14 cellular contexts compared by ENCODE assay signal in the genomic region with DNA sequence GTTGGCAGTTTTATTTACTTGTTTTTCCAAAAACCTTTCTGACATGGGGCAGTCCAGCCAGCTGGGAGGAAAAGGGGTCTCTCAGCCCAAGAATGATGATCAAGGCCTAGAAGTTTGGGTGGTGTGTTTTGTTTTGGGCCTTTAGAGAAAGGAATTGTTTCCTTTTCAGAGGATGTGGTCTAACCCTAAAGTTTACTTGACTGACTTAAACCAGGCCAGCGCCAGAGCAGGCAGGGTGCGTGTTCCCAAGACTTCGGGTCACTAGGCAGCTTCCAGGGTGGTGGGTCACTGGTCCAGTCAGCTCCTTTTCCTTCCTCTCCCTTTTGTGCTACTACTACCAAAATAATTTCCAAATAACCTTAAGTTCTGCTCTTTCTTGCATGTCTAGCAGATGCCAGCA. TPM values are rescaled to one million over a fixed set of nuclear protein-coding genes. Genes with fewer than 3 reads are reported as not detected.
DNase-seq lines count a peak whose midpoint lies in the region; ATAC-seq and TF ChIP-seq lines count a peak whose summit lies in the region.
"Had no signal": no experiment of that assay in that cellular context is flagged by ENCODE, and none has a peak within 500 bp of the region (broad histone marks: within the 10 kb centered on the region; RNA-seq: fewer than 3 reads in every experiment).

No MANE protein-coding gene starts in this region.

- POLR2A ChIA-PET in naive thymus-derived CD4-positive, alpha-beta T cell (lab: Charles Lee): interaction anchor here (0.6 to 1.1 kb wide), 3 partner anchors 65 to 302 kb away, joined by 3 to 4 read pairs (median 3); no protein-coding TSS in a partner anchor

- H3K4me1 ChIP-seq in mammary epithelial cell (ENCODE audit: insufficient read depth, low read length) (peaks cover 40% of the 10 kb centered on the region), vagina (peaks cover 72% of the 10 kb centered on the region)
- H3K4me1 ChIP-seq in naive thymus-derived CD4-positive, alpha-beta T cell (ENCODE audit: control insufficient read depth in 2 of 2, insufficient read depth in 2 of 2, low read length in 2 of 2): peaks cover 9 to 35% of the 10 kb centered on the region in 2 donors

- H3K9me3 ChIP-seq in mammary epithelial cell (replicated peaks; ENCODE audit: insufficient read depth, low read length) (no peaks in the 10 kb centered on the region), vagina (no peaks in the 10 kb centered on the region)
- no peaks in the 10 kb centered on the region for H3K9me3 ChIP-seq in naive thymus-derived CD4-positive, alpha-beta T cell (ENCODE audit: control insufficient read depth in 2 of 3, low read length in 3 of 3)

- peaks cover 13% of the 10 kb centered on the region for H3K36me3 ChIP-seq in mammary epithelial cell (ENCODE audit: insufficient read depth, low read length)
- H3K36me3 ChIP-seq in naive thymus-derived CD4-positive, alpha-beta T cell (ENCODE audit: control insufficient read depth in 2 of 3, insufficient read depth in 3 of 3, low read length in 3 of 3): peaks cover 0 to 9% (median 0%) of the 10 kb centered on the region in 3 experiments
- no peaks in the 10 kb centered on the region for H3K36me3 ChIP-seq in vagina

- no peak overlapping the region for H2AFZ ChIP-seq in mammary epithelial cell (ENCODE audit: low read depth, low read length)

- no peak overlapping the region for H3K27ac ChIP-seq in mammary epithelial cell (ENCODE audit: insufficient read depth, low read depth, low read length)
- no peak overlapping the region for H3K27ac ChIP-seq in naive thymus-derived CD4-positive, alpha-beta T cell (ENCODE audit: low read depth, low read length)
- peak overlapping the region; percentile 33 for H3K27ac ChIP-seq in vagina
- H3K27ac ChIP-seq: SK-N-MC had no signal

- ATAC-seq in activated naive CD8-positive, alpha-beta T cell treated with anti-CD3 and anti-CD28 coated beads, Interleukin-2, amount 50 U/mL, for 24 hours: no peak
- no peak for ATAC-seq in naive thymus-derived CD4-positive, alpha-beta T cell
- ATAC-seq: activated CD4-positive, alpha-beta T cell treated with anti-CD3 and anti-CD28 coated beads for 36 hours had no signal

- TF ChIP-seq POLR2A in vagina (IDR thresholded peaks at IDR 0.05): no peak

- no peaks in the 10 kb centered on the region for H3K9me3 Mint-ChIP-seq in activated naive CD8-positive, alpha-beta T cell (ENCODE audit: low read depth)
- H3K9me3 Mint-ChIP-seq in activated naive CD8-positive, alpha-beta T cell treated with anti-CD3 and anti-CD28 coated beads, Interleukin-2, amount 50 U/mL, for 24 hours: no peaks in the 10 kb centered on the region
- no peaks in the 10 kb centered on the region for H3K9me3 Mint-ChIP-seq in naive thymus-derived CD4-positive, alpha-beta T cell

- WGBS in mammary epithelial cell (ENCODE audit: low coverage, missing lambda C conversion rate): 97% methylated on average over 3 of the region's 3 CpGs

- peak overlapping the region; percentile 24 for H3K4me3 Mint-ChIP-seq in activated naive CD8-positive, alpha-beta T cell
- H3K4me3 Mint-ChIP-seq in activated naive CD8-positive, alpha-beta T cell treated with anti-CD3 and anti-CD28 coated beads, Interleukin-2, amount 50 U/mL, for 24 hours: no peak overlapping the region
- peak overlapping the region in 9 of 10 donors; percentile 36 to 78 (median 46) for H3K4me3 Mint-ChIP-seq in naive thymus-derived CD4-positive, alpha-beta T cell
- H3K4me3 Mint-ChIP-seq: activated CD4-positive, alpha-beta T cell treated with anti-CD3 and anti-CD28 coated beads for 36 hours had no signal

- peaks cover 47% of the 10 kb centered on the region for H4K20me1 ChIP-seq in mammary epithelial cell (ENCODE audit: insufficient read depth, low read length)

- peaks cover 98% of the 10 kb centered on the region for H3K79me2 ChIP-seq in mammary epithelial cell (ENCODE audit: insufficient read depth, low read length)

- H3K4me3 ChIP-seq in mammary epithelial cell (replicated peaks in 1 of 3; ENCODE audit: insufficient read depth in 1 of 3, low read depth in 2 of 3, low read length in 3 of 3): peak overlapping the region in 2 of 3 experiments; percentile 18 to 29
- no peak overlapping the region for H3K4me3 ChIP-seq in naive thymus-derived CD4-positive, alpha-beta T cell (ENCODE audit: low read length)
- H3K4me3 ChIP-seq in vagina: no peak overlapping the region
- H3K4me3 ChIP-seq: SK-N-MC had no signal

- H3K27me3 Mint-ChIP-seq in activated naive CD8-positive, alpha-beta T cell: no peaks in the 10 kb centered on the region
- no peaks in the 10 kb centered on the region for H3K27me3 Mint-ChIP-seq in activated naive CD8-positive, alpha-beta T cell treated with anti-CD3 and anti-CD28 coated beads, Interleukin-2, amount 50 U/mL, for 24 hours
- no peaks in the 10 kb centered on the region for H3K27me3 Mint-ChIP-seq in naive thymus-derived CD4-positive, alpha-beta T cell
- H3K27me3 Mint-ChIP-seq: activated CD4-positive, alpha-beta T cell treated with anti-CD3 and anti-CD28 coated beads for 36 hours had no signal

- no peak for DNase-seq in activated naive CD8-positive, alpha-beta T cell treated with anti-CD3 and anti-CD28 coated beads, Interleukin-2, amount 50 U/mL, for 24 hours
- no peak for DNase-seq in mammary epithelial cell
- no peak for DNase-seq in naive thymus-derived CD4-positive, alpha-beta T cell
- DNase-seq in vagina (ENCODE audit: extremely low spot score in 2 of 2): no peak
- no peak for DNase-seq in stimulated activated CD4-positive, alpha-beta T cell treated with anti-CD3 and anti-CD28 coated beads, Interleukin-12 subunit alpha, Interleukin-12 subunit beta, amount 100 ng/mL, for 4 hours
- no peak for DNase-seq in putamen (ENCODE audit: low spot score)
- no peak for DNase-seq in SHP77 treated with DMSO at 0.1 percent for 48 hours (lab: John Stamatoyannopoulos, UW)
- DNase-seq: activated CD4-positive, alpha-beta T cell treated with anti-CD3 and anti-CD28 coated beads for 36 hours; GF-D8; NCI-H1105; NCI-H526 treated with DMSO at 0.1 percent for 48 hours; stimulated activated CD4-positive, alpha-beta T cell treated with anti-CD3 and anti-CD28 coated beads, Interleukin-15, amount 100 ng/mL, for 24 hours had no signal

- H3K4me2 ChIP-seq in mammary epithelial cell (ENCODE audit: insufficient read depth, low read depth, low read length): peak overlapping the region; percentile 72

- dilution Hi-C loops in mammary epithelial cell (cut with HindIII; ENCODE audit: low sequenced_read_pairs): no loop called here

- TF ChIP-seq CTCF in mammary epithelial cell (conservative IDR thresholded peaks at IDR 0.05 in 1 of 2, IDR thresholded peaks at IDR 0.05 in 1 of 2; ENCODE audit: extremely low read depth in 1 of 2, insufficient read depth in 1 of 2, low read depth in 1 of 2, low read length in 2 of 2) (no peak), vagina (IDR thresholded peaks at IDR 0.05) (no peak)

- no peaks in the 10 kb centered on the region for H3K36me3 Mint-ChIP-seq in activated naive CD8-positive, alpha-beta T cell
- H3K36me3 Mint-ChIP-seq in activated naive CD8-positive, alpha-beta T cell treated with anti-CD3 and anti-CD28 coated beads, Interleukin-2, amount 50 U/mL, for 24 hours (ENCODE audit: low read depth): no peaks in the 10 kb centered on the region
- H3K36me3 Mint-ChIP-seq in naive thymus-derived CD4-positive, alpha-beta T cell: peaks cover 0 to 5% (median 0%) of the 10 kb centered on the region in 5 donors

- intact Hi-C loops in mammary epithelial cell (cut with micrococcal nuclease): no loop called here
- intact Hi-C loops in naive thymus-derived CD4-positive, alpha-beta T cell (cut with micrococcal nuclease): no loop called here
- intact Hi-C loops in vagina (cut with DNase I): no loop called here

- CTCF ChIA-PET in mammary epithelial cell (lab: Charles Lee; ENCODE audit: low non-redundant PET): interaction anchor here (0.6 kb wide), 1 partner anchor 52 kb away, joined by 3 read pairs; no protein-coding TSS in a partner anchor
- CTCF ChIA-PET in naive thymus-derived CD4-positive, alpha-beta T cell (lab: Charles Lee): interaction anchor here (0.6 kb wide), 1 partner anchor 21 kb away, joined by 3 read pairs; no protein-coding TSS in a partner anchor

- H3K27me3 ChIP-seq in mammary epithelial cell (ENCODE audit: insufficient read depth, low read length) (no peaks in the 10 kb centered on the region), vagina (no peaks in the 10 kb centered on the region)
- H3K27me3 ChIP-seq in naive thymus-derived CD4-positive, alpha-beta T cell (ENCODE audit: control insufficient read depth in 2 of 2, insufficient read depth in 2 of 2, low read length in 2 of 2): no peaks in the 10 kb centered on the region

- in situ Hi-C loops in mammary epithelial cell (cut with MboI; ENCODE audit: low sequenced_read_pairs in 2 of 2): no loop called here

- peak overlapping the region; percentile 61 for H3K27ac Mint-ChIP-seq in activated naive CD8-positive, alpha-beta T cell
- no peak overlapping the region for H3K27ac Mint-ChIP-seq in activated naive CD8-positive, alpha-beta T cell treated with anti-CD3 and anti-CD28 coated beads, Interleukin-2, amount 50 U/mL, for 24 hours
- H3K27ac Mint-ChIP-seq in naive thymus-derived CD4-positive, alpha-beta T cell: peak overlapping the region in 7 of 9 donors; percentile 4 to 82 (median 55)

- peaks cover 59% of the 10 kb centered on the region for H3K4me1 Mint-ChIP-seq in activated naive CD8-positive, alpha-beta T cell (ENCODE audit: low read depth)
- H3K4me1 Mint-ChIP-seq in activated naive CD8-positive, alpha-beta T cell treated with anti-CD3 and anti-CD28 coated beads, Interleukin-2, amount 50 U/mL, for 24 hours: peaks cover 42% of the 10 kb centered on the region
- H3K4me1 Mint-ChIP-seq in naive thymus-derived CD4-positive, alpha-beta T cell: peaks cover 42 to 79% (median 70%) of the 10 kb centered on the region in 7 donors

- no peak overlapping the region for H3K9ac ChIP-seq in mammary epithelial cell (ENCODE audit: insufficient read depth, low read length)

- BruUV-seq in mammary epithelial cell (replicated peaks; lab: Mats Ljungman, UMichigan): no TSS peak

RNA-seq across cellular contexts. Expression of gene FLNB, which starts 4.9 kb away (rescaled TPM):
- total RNA-seq in mammary epithelial cell: 1,000 to 10,000 TPM in 1 of 2 donors, 100 to 1,000 TPM in 1; 930 to 1,038 TPM
- 415 TPM for polyA plus RNA-seq in mammary epithelial cell
- 1,694 TPM for polyA minus RNA-seq in mammary epithelial cell
- total RNA-seq in naive thymus-derived CD4-positive, alpha-beta T cell: 10 to 100 TPM; 39.3 to 66.7 (median 64.9) TPM
- polyA plus RNA-seq in naive thymus-derived CD4-positive, alpha-beta T cell: 10 to 100 TPM; 15.7 to 42.2 TPM
- total RNA-seq in vagina: 147 TPM

Comparison
In these comparisons a context has a peak if more than half of its experiments do, and no peak if none do; other contexts are left out.
1. H3K4me3 ChIP-seq: peak in mammary epithelial cell (2 of 3); none in naive thymus-derived CD4-positive, alpha-beta T cell (single experiment) and vagina (0 of 2).